In the genomic region with DNA sequence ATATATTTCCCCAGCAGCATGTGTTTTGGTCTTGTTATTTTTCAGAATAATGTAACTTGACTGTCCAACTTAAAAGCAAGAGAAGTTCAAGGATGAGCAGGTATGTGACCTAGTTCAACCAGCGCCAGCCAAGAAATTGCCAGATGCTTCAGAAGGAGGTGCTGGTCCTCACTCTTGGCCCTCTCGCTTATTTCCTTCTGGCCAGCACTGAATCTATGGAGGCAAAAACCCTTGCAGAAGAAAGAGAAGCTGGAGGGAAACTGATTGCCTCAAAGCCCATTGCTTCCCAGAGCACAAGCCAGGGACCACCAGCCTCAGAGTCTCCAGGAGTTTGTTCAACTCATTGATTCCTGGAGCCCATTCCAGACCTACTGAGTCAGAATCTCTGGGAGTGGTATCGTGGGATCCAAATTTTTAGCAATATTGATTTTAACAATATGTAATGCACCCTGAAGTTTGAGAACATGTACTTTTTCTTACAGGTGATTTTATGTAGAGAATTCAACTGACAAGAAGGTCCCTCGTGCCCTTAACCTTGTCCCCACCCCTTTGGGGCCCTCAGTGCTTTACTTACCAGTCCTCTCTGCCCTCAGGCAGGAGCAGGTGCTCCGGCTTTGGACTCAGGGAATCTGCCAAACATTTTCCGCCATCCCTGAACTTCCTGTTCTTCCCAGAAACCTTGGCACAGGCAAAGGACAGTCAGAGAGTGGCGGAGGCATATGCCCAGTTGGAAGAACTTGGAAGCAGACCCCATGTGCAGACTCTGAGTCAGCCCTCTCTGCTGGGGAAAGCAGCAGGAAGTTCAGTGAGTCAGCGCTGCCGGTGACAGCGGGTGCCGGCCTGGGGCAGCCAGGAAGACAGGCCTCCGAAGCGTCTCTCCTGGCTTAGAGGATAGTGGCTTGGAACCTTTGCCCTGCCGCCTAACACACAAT, we compare ENCODE assay signal across 9 cellular contexts. TPM values are rescaled to one million over a fixed set of nuclear protein-coding genes. Genes with fewer than 3 reads are reported as not detected.
DNase-seq lines count a peak whose midpoint lies in the region; ATAC-seq and TF ChIP-seq lines count a peak whose summit lies in the region.
"Had no signal": no experiment of that assay in that cellular context is flagged by ENCODE, and none has a peak within 500 bp of the region (broad histone marks: within the 10 kb centered on the region; RNA-seq: fewer than 3 reads in every experiment).

No MANE protein-coding gene starts in this region.

- ATAC-seq in activated CD4-positive, CD25-positive, alpha-beta regulatory T cell treated with anti-CD3 and anti-CD28 coated beads, Interleukin-2, amount 50 U/mL, for 24 hours, result peak; percentile 41 to 44

- no peak for DNase-seq in activated CD4-positive, CD25-positive, alpha-beta regulatory T cell (lab: John Stamatoyannopoulos, UW)
- DNase-seq in LNCaP clone FGC (ENCODE audit: low read depth) (peak; percentile 65), activated T-cell treated with anti-CD3 and anti-CD28 coated beads for 4 hours (peak; percentile 5), fibroblast of villous mesenchyme (ENCODE audit: low read depth) (peak; percentile 85), pons (ENCODE audit: low spot score) (peak; percentile 33), NCI-H524 treated with DMSO at 0.1 percent for 48 hours (lab: John Stamatoyannopoulos, UW) (no peak), middle frontal gyrus (ENCODE audit: extremely low spot score, low spot score) (no peak)

- H3K4me3 ChIP-seq in LNCaP clone FGC (ENCODE audit: low read depth, low read length), result no peak overlapping the region
- H3K4me3 ChIP-seq in fibroblast of villous mesenchyme (ENCODE audit: low read depth, low read length), result no peak overlapping the region

- TF ChIP-seq CTCF in LNCaP clone FGC (IDR thresholded peaks at IDR 0.05; ENCODE audit: control insufficient read depth, extremely low read depth, insufficient read depth), result no peak
- no peak for TF ChIP-seq CTCF in fibroblast of villous mesenchyme (IDR thresholded peaks at IDR 0.05; ENCODE audit: insufficient read depth, low read depth, low read length)

RNA-seq across cellular contexts. Expression of gene BEST3, which starts 10.3 kb away (rescaled TPM):
- under 0.01 TPM in 1 of 2 replicates, not detected in the other for total RNA-seq in fibroblast of villous mesenchyme
- total RNA-seq: CD4-positive, alpha-beta memory T cell had no signal

RNA-seq across cellular contexts. Expression of gene RAB3IP, which starts 49.9 kb away (rescaled TPM):
- total RNA-seq in fibroblast of villous mesenchyme, result 4.5 and 9.5 TPM in 2 replicates

Comparison
In these comparisons a context has a peak if more than half of its experiments do, and no peak if none do; other contexts are left out.
1. DNase-seq: peak in LNCaP clone FGC (single experiment), activated T-cell treated with anti-CD3 and anti-CD28 coated beads for 4 hours (single experiment), fibroblast of villous mesenchyme (single experiment) and pons (single experiment); none in activated CD4-positive, CD25-positive, alpha-beta regulatory T cell (0 of 4), NCI-H524 treated with DMSO at 0.1 percent for 48 hours (single experiment) and middle frontal gyrus (single experiment).